Comparison of ENCODE assay signal across 9 cellular contexts in the genomic region with DNA sequence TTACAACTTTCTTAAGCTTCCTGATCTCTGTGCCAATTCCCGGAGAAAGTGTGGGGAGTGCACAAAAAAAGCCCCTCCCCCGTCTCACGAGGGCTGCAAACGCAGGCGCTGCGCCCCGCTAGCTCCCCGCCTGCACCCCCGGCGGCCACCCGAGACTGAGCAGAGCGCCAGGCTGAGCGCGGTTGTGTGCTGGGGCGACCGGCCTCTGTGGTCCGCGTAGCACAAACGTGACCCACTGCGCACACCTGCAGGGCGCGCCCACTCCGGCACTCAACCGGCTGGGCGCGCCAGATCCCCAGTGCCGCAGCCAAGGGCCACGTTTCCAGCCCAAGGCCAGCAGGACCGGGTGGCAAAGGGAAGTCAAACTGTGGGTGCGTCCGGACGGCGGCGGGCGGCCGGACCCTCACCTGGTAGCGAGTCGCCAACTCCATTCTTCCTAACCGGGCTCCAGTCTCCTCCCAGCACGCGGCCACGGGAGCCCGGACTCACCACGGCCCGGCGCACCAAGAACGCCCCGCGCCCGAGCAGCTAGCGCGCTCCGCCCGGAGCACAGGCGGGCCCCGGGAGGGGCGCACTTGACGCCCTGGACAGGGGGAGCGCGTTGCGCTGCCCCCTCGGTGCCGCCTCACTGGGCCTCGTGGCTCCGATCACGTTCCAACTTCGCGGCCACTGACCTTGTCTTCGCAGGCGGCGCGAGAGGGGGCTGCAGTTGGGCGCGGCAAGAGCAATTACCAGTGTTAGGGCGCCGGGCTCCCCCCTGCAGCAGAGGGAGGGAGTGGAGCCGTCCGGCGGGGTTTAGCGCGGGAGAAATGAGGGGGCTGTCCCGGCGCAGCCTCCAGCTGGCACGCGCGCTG. TPM values are rescaled to one million over a fixed set of nuclear protein-coding genes. Genes with fewer than 3 reads are reported as not detected.
DNase-seq lines count a peak whose midpoint lies in the region; ATAC-seq, FAIRE-seq and TF ChIP-seq lines count a peak whose summit lies in the region.
"Had no signal": no experiment of that assay in that cellular context is flagged by ENCODE, and none has a peak within 500 bp of the region (broad histone marks: within the 10 kb centered on the region; RNA-seq: fewer than 3 reads in every experiment).

A gene with protein sequence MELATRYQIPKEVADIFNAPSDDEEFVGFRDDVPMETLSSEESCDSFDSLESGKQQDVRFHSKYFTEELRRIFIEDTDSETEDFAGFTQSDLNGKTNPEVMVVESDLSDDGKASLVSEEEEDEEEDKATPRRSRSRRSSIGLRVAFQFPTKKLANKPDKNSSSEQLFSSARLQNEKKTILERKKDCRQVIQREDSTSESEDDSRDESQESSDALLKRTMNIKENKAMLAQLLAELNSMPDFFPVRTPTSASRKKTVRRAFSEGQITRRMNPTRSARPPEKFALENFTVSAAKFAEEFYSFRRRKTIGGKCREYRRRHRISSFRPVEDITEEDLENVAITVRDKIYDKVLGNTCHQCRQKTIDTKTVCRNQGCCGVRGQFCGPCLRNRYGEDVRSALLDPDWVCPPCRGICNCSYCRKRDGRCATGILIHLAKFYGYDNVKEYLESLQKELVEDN (minus strand): TSS at position 526 of the 854 bp plus-strand sequence. CDS start 95 bp downstream, at position 431.

- H3K27me3 ChIP-seq in keratinocyte (ENCODE audit: control insufficient read depth, extremely low read depth, insufficient read depth, low read length): no peaks in the 10 kb centered on the region

- no peaks in the 10 kb centered on the region for H4K20me1 ChIP-seq in keratinocyte (ENCODE audit: control insufficient read depth, extremely low read depth, insufficient read depth, low read length)

- dilution Hi-C loops in keratinocyte (cut with MboI; ENCODE audit: extremely low pct_ligation_motif_present, low sequenced_read_pairs): no loop called here

- peak within 1 kb of the TSS; percentile 90 for H3K9ac ChIP-seq in keratinocyte (ENCODE audit: control insufficient read depth, extremely low read depth, insufficient read depth, low read length)

- H3K27ac ChIP-seq in caudate nucleus (ENCODE audit: low read depth, low read length): peak within 1 kb of the TSS; percentile 89
- peak within 1 kb of the TSS; percentile 94 for H3K27ac ChIP-seq in keratinocyte (ENCODE audit: control insufficient read depth, insufficient read depth, low read length)

- H3K4me3 ChIP-seq in WI38 (ENCODE audit: low read depth, low read length) (peak within 1 kb of the TSS; percentile 72), keratinocyte (ENCODE audit: control insufficient read depth in 2 of 3, extremely low read depth in 1 of 3, insufficient read depth in 2 of 3, low read depth in 1 of 3, low read length in 3 of 3) (peak within 1 kb of the TSS; percentile 71 to 96 (median 88))

- no peak for TF ChIP-seq CTCF in WI38 (IDR thresholded peaks at IDR 0.05; ENCODE audit: low read depth, low read length)
- peak in 1 of 3 experiments; percentile 16 for TF ChIP-seq CTCF in keratinocyte (optimal IDR thresholded peaks at IDR 0.05 in 1 of 3, IDR thresholded peaks at IDR 0.05 in 1 of 3, conservative IDR thresholded peaks at IDR 0.05 in 1 of 3; ENCODE audit: extremely low read depth in 1 of 3, insufficient read depth in 2 of 3, low read length in 3 of 3)

- H3K9me3 ChIP-seq in keratinocyte (ENCODE audit: control insufficient read depth, low read depth, low read length): no peaks in the 10 kb centered on the region

- H3K4me2 ChIP-seq in keratinocyte (ENCODE audit: control insufficient read depth, extremely low read depth, insufficient read depth, low read depth, low read length): peak within 1 kb of the TSS; percentile 98

- no peak for FAIRE-seq in keratinocyte (lab: Jason Lieb, UNC)

- DNase-seq in SIG-M5 treated with dmso at 0.1 percent for 504 hours (lab: John Stamatoyannopoulos, UW; ENCODE audit: unreplicated experiment) (peak; percentile 65), SIG-M5 (lab: John Stamatoyannopoulos, UW) (no peak), NCI-H1694 treated with DMSO at 0.1 percent for 48 hours (lab: John Stamatoyannopoulos, UW) (peak; percentile 43), caudate nucleus (lab: John Stamatoyannopoulos, UW) (peak in 59 of 61 donors; percentile 21 to 86 (median 69)), keratinocyte (ENCODE audit: low read depth, low spot score) (no peak)
- DNase-seq in stimulated activated CD4-positive, alpha-beta T cell treated with anti-CD3 and anti-CD28 coated beads, Interleukin-15, amount 100 ng/mL, for 1 hour (ENCODE audit: low read depth in 1 of 2, low spot score in 1 of 2): peak; percentile 4 to 54
- DNase-seq: DND-41 had no signal

- H3K79me2 ChIP-seq in keratinocyte (ENCODE audit: control insufficient read depth, insufficient read depth, low read length): peaks cover 11% of the 10 kb centered on the region

- peak within 1 kb of the TSS; percentile 92 for H2AFZ ChIP-seq in keratinocyte (ENCODE audit: control insufficient read depth, low read length)

- H3K36me3 ChIP-seq in keratinocyte (ENCODE audit: control insufficient read depth in 2 of 2, extremely low read depth in 1 of 2, insufficient read depth in 2 of 2, low read length in 2 of 2): no peaks in the 10 kb centered on the region

- H3K4me1 ChIP-seq in keratinocyte (ENCODE audit: control insufficient read depth, extremely low read depth, insufficient read depth, low read length): peaks cover 37% of the 10 kb centered on the region

- peaks cover 1% of the 10 kb centered on the region for H3K9me1 ChIP-seq in keratinocyte (ENCODE audit: control insufficient read depth, extremely low read depth, insufficient read depth, low read length)

- peak; percentile 90 for ATAC-seq in HG02970 (IDR thresholded peaks at IDR 0.05; ENCODE audit: low FRiP score, unreplicated experiment)

RNA-seq across cellular contexts. Expression of the gene that starts here (rescaled TPM):
- polyA plus RNA-seq in keratinocyte: 11.8 to 31.8 TPM (median 30.0 TPM) in 3 replicates
- polyA plus RNA-seq in keratinocyte (2011; ENCODE audit: low read depth): 10.3 TPM
- polyA plus RNA-seq in keratinocyte (2011; cell fraction: cytosol; rRNA removed): 18.4 and 24.2 TPM in 2 replicates
- polyA plus RNA-seq in keratinocyte (2011; cell fraction: nucleus; rRNA removed): 18.6 and 19.7 TPM in 2 replicates
- polyA plus RNA-seq in keratinocyte (2012; ENCODE audit: low replicate concordance): 5.9 and 22.2 TPM in 2 replicates
- polyA minus RNA-seq in keratinocyte: 12.9 to 66.0 TPM (median 44.4 TPM) in 3 replicates
- 19.2 TPM for polyA minus RNA-seq in keratinocyte (2011; cell fraction: cytosol; rRNA and poly(A)+ RNA removed)
- polyA minus RNA-seq in keratinocyte (2011; cell fraction: nucleus; rRNA and poly(A)+ RNA removed): 11.8 and 19.8 TPM in 2 replicates

Comparison
In these comparisons a context has a peak if more than half of its experiments do, and no peak if none do; other contexts are left out.
1. DNase-seq: peak in SIG-M5 treated with dmso at 0.1 percent for 504 hours (single experiment), NCI-H1694 treated with DMSO at 0.1 percent for 48 hours (single experiment), caudate nucleus (59 of 61) and stimulated activated CD4-positive, alpha-beta T cell treated with anti-CD3 and anti-CD28 coated beads, Interleukin-15, amount 100 ng/mL, for 1 hour (2 of 2); none in SIG-M5 (single experiment) and keratinocyte (single experiment).